In the genomic region with DNA sequence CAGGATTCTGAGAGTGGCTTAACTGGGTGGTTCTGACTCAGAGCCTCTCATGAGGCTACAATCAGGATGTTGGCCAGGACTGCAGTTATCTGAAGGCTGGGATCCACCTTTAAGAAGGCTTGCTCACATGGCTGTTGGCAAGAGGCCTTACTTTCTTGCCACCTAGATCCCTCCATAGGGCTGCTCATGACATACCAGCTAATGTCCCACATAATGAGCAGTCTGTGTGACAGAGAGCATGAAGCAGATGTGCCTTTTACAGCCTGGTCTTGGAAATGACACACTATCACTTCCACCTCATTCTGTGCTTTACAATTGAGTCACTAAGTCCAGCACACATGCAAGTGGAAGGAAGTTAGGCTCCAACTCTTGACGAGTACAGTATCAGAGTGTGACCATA, we compare ENCODE assay signal across 9 cellular contexts. TPM values are rescaled to one million over a fixed set of nuclear protein-coding genes. Genes with fewer than 3 reads are reported as not detected.
DNase-seq lines count a peak whose midpoint lies in the region; ATAC-seq and TF ChIP-seq lines count a peak whose summit lies in the region.
"Had no signal": no experiment of that assay in that cellular context is flagged by ENCODE, and none has a peak within 500 bp of the region (broad histone marks: within the 10 kb centered on the region; RNA-seq: fewer than 3 reads in every experiment).

No MANE protein-coding gene starts in this region.

- intact Hi-C loops in sigmoid colon (cut with DNase I) = no loop called here

- H3K27me3 ChIP-seq in MG63 (no peaks in the 10 kb centered on the region), sigmoid colon (no peaks in the 10 kb centered on the region)
- H3K27me3 ChIP-seq: Peyer's patch had no signal

- ATAC-seq in GM19463 (IDR thresholded peaks at IDR 0.05; ENCODE audit: unreplicated experiment) = peak; percentile 42
- no peak for ATAC-seq in HG03159 (IDR thresholded peaks at IDR 0.05; ENCODE audit: unreplicated experiment)
- ATAC-seq in GM19455 (IDR thresholded peaks at IDR 0.05; ENCODE audit: unreplicated experiment) = no peak

- TF ChIP-seq POLR2A in sigmoid colon (IDR thresholded peaks at IDR 0.05) = no peak

- 70 to 73% methylated on average over 1 of the region's 1 CpG for WGBS in sigmoid colon, 2 donors

- H3K9me3 ChIP-seq in MG63 (no peaks in the 10 kb centered on the region), sigmoid colon (no peaks in the 10 kb centered on the region)
- H3K9me3 ChIP-seq: Peyer's patch had no signal

- no peak overlapping the region for H3K27ac ChIP-seq in sigmoid colon
- H3K27ac ChIP-seq: Peyer's patch had no signal

- H3K4me3 ChIP-seq in MG63 = no peak overlapping the region
- no peak overlapping the region for H3K4me3 ChIP-seq in epithelial cell of esophagus (ENCODE audit: low read length)
- H3K4me3 ChIP-seq in sigmoid colon = no peak overlapping the region
- H3K4me3 ChIP-seq: Peyer's patch had no signal

- H3K36me3 ChIP-seq in MG63 (peaks cover 4% of the 10 kb centered on the region), sigmoid colon (no peaks in the 10 kb centered on the region)
- H3K36me3 ChIP-seq: Peyer's patch had no signal

- DNase-seq in GM10266 (ENCODE audit: extremely low spot score) = peak; percentile 7
- peak; percentile 38 for DNase-seq in MG63
- DNase-seq in epithelial cell of esophagus (ENCODE audit: low read depth) = peak; percentile 56
- no peak for DNase-seq in DMS79 treated with DMSO at 0.1 percent for 48 hours (lab: John Stamatoyannopoulos, UW)
- DNase-seq in sigmoid colon = no peak
- DNase-seq: Peyer's patch had no signal

- TF ChIP-seq CTCF in GM10266 (IDR thresholded peaks at IDR 0.05; ENCODE audit: control insufficient read depth, insufficient read depth, low read depth, missing control alignments) = no peak
- TF ChIP-seq CTCF in epithelial cell of esophagus (IDR thresholded peaks at IDR 0.05; ENCODE audit: insufficient read depth, low read depth, low read length, missing control alignments) = no peak
- no peak for TF ChIP-seq CTCF in sigmoid colon (IDR thresholded peaks at IDR 0.05)

- TF ChIP-seq EP300 in sigmoid colon (IDR thresholded peaks at IDR 0.05) = no peak

- H3K4me1 ChIP-seq in sigmoid colon = no peaks in the 10 kb centered on the region

RNA-seq across cellular contexts. Expression of gene RBM3, which starts 4.3 kb away (rescaled TPM):
- 291 and 416 TPM in 2 replicates for total RNA-seq in MG63 (2014; rRNA removed; shearing (Covaris generic); ENCODE audit: low replicate concordance)
- total RNA-seq in sigmoid colon = 100 to 1,000 TPM in 3 of 4 donors, 10 to 100 TPM in 1; 83.9 to 209 (median 143) TPM
- polyA plus RNA-seq in sigmoid colon = 100 to 1,000 TPM; 105 to 217 (median 185) TPM

RNA-seq across cellular contexts. Expression of gene WDR13, which starts 27.3 kb away (rescaled TPM):
- total RNA-seq in MG63 (2014; rRNA removed; shearing (Covaris generic); ENCODE audit: low replicate concordance) = 84.9 and 95.8 TPM in 2 replicates
- total RNA-seq in sigmoid colon = 100 to 1,000 TPM in 3 of 4 donors, 10 to 100 TPM in 1; 99.9 to 132 (median 106) TPM
- 100 to 1,000 TPM in 2 of 3 donors, 10 to 100 TPM in 1; 98.1 to 106 (median 103) TPM for polyA plus RNA-seq in sigmoid colon

RNA-seq across cellular contexts. Expression of gene TBC1D25, which starts 30.4 kb away (rescaled TPM):
- total RNA-seq in MG63 (2014; rRNA removed; shearing (Covaris generic); ENCODE audit: low replicate concordance) = 2.7 and 9.3 TPM in 2 replicates
- total RNA-seq in sigmoid colon = 10 to 100 TPM; 10.4 to 14.6 (median 11.9) TPM
- polyA plus RNA-seq in sigmoid colon = 1 to 10 TPM; 5.8 to 9.6 (median 7.8) TPM

RNA-seq across cellular contexts. Expression of gene EBP, which starts 48.4 kb away (rescaled TPM):
- 15.9 and 32.9 TPM in 2 replicates for total RNA-seq in MG63 (2014; rRNA removed; shearing (Covaris generic); ENCODE audit: low replicate concordance)
- total RNA-seq in sigmoid colon = 10 to 100 TPM; 14.3 to 25.3 (median 18.6) TPM
- 100 to 1,000 TPM in 1 of 3 donors, 10 to 100 TPM in 2; 47.4 to 310 (median 65.4) TPM for polyA plus RNA-seq in sigmoid colon

Comparison
In these comparisons a context has a peak if more than half of its experiments do, and no peak if none do; other contexts are left out.
1. DNase-seq: peak in GM10266 (single experiment), MG63 (single experiment) and epithelial cell of esophagus (single experiment); none in DMS79 treated with DMSO at 0.1 percent for 48 hours (single experiment) and sigmoid colon (single experiment).